Comparison of ENCODE assay signal across 8 cellular contexts in the genomic region with DNA sequence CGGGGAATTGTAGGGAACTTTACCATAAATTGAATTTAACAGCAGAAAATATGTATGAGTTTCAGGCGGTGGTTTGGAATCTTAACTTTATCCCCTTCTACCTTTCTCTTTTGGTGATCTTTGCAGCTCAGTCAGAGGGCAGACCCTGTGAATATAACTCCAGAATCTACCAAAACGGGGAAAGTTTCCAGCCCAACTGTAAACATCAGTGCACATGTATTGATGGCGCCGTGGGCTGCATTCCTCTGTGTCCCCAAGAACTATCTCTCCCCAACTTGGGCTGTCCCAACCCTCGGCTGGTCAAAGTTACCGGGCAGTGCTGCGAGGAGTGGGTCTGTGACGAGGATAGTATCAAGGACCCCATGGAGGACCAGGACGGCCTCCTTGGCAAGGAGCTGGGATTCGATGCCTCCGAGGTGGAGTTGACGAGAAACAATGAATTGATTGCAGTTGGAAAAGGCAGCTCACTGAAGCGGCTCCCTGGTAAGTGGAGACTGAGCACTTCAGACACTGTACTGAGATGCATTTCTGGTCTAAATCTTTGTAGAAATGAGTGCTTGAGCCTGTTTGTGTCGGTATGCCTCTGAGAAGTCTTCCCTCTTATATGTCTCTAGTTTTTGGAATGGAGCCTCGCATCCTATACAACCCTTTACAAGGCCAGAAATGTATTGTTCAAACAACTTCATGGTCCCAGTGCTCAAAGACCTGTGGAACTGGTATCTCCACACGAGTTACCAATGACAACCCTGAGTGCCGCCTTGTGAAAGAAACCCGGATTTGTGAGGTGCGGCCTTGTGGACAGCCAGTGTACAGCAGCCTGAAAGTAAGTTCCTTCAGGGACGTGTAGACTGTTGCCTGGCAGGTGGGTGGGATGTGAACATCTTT. TPM values are rescaled to one million over a fixed set of nuclear protein-coding genes. Genes with fewer than 3 reads are reported as not detected.
A peak's percentile ranks its signal among the peaks of the same experiment; 100 is the strongest.
DNase-seq lines count a peak whose midpoint lies in the region; ATAC-seq and TF ChIP-seq lines count a peak whose summit lies in the region.

No MANE protein-coding gene starts in this region.

- peaks cover 15% of the 10 kb centered on the region for H3K36me3 Mint-ChIP-seq in progenitor cell of endocrine pancreas (ENCODE audit: insufficient read depth)

- peaks cover 56% of the 10 kb centered on the region for H3K36me3 ChIP-seq in SJSA1
- H3K36me3 ChIP-seq in OCI-LY7 (ENCODE audit: insufficient read depth, low read length) = no peaks in the 10 kb centered on the region

- no peaks in the 10 kb centered on the region for H4K20me1 ChIP-seq in OCI-LY7 (ENCODE audit: insufficient read depth, low read length)

- H3K9me3 Mint-ChIP-seq in progenitor cell of endocrine pancreas (ENCODE audit: low read depth) = no peaks in the 10 kb centered on the region

- peaks cover 43% of the 10 kb centered on the region for H3K4me1 Mint-ChIP-seq in progenitor cell of endocrine pancreas (ENCODE audit: low read depth)

- CTCF ChIA-PET in OCI-LY7 (lab: Charles Lee; ENCODE audit: unreplicated experiment) = no interaction called here

- H3K4me3 ChIP-seq in SJSA1 (peak overlapping the region; percentile 76), fibroblast of the aortic adventitia (ENCODE audit: low read depth, low read length) (peak overlapping the region; percentile 97), OCI-LY7 (ENCODE audit: low read depth, low read length, poor library complexity, severe bottlenecking) (no peak overlapping the region)

- POLR2A ChIA-PET in OCI-LY7 (lab: Charles Lee) = no interaction called here

- H3K4me2 ChIP-seq in OCI-LY7 (ENCODE audit: low read length) = no peak overlapping the region

- intact Hi-C loops in OCI-LY7 (cut with micrococcal nuclease; ENCODE audit: unreplicated experiment) = no loop called here

- no peaks in the 10 kb centered on the region for H3K9me2 ChIP-seq in OCI-LY7 (ENCODE audit: insufficient read depth, low read length)

- H3K4me1 ChIP-seq in SJSA1 (replicated peaks) (peaks cover 29% of the 10 kb centered on the region), OCI-LY7 (ENCODE audit: insufficient read depth, low read length, poor library complexity, severe bottlenecking) (no peaks in the 10 kb centered on the region)

- peak; percentile 75 to 83 for DNase-seq in SJSA1 (ENCODE audit: low read depth in 1 of 2, low spot score in 2 of 2)
- DNase-seq in fibroblast of the aortic adventitia (ENCODE audit: low read depth) = peak; percentile 83
- no peak for DNase-seq in progenitor cell of endocrine pancreas (ENCODE audit: low spot score, unreplicated experiment)
- DNase-seq in stimulated activated CD4-positive, alpha-beta T cell treated with anti-CD3 and anti-CD28 coated beads, Interleukin-4, amount 100 ng/mL, for 24 hours = no peak
- no peak for DNase-seq in OCI-LY7 (ENCODE audit: low spot score)

- H3K27me3 Mint-ChIP-seq in progenitor cell of endocrine pancreas = peaks cover 46% of the 10 kb centered on the region

- peak overlapping the region; percentile 93 for H3K4me3 Mint-ChIP-seq in progenitor cell of endocrine pancreas (ENCODE audit: low read depth)

- H3K9me3 ChIP-seq in SJSA1 (replicated peaks) = peaks cover 14% of the 10 kb centered on the region
- H3K9me3 ChIP-seq in OCI-LY7 (ENCODE audit: low read length) = no peaks in the 10 kb centered on the region

- H2AFZ ChIP-seq in OCI-LY7 (ENCODE audit: low read length) = no peak overlapping the region

- TF ChIP-seq CTCF in GM12873 (IDR thresholded peaks at IDR 0.05; ENCODE audit: insufficient read depth, low read depth, low read length, missing control alignments) = peak; percentile 33
- TF ChIP-seq CTCF in fibroblast of the aortic adventitia (IDR thresholded peaks at IDR 0.05; ENCODE audit: insufficient read depth, low read length) = peak; percentile 47
- TF ChIP-seq CTCF in progenitor cell of endocrine pancreas (IDR thresholded peaks at IDR 0.05; ENCODE audit: unreplicated experiment) = peak; percentile 51
- TF ChIP-seq CTCF in OCI-LY7 (conservative IDR thresholded peaks at IDR 0.05; ENCODE audit: low read length) = no peak

- H3K27ac Mint-ChIP-seq in progenitor cell of endocrine pancreas = peak overlapping the region; percentile 99

- H3K27ac ChIP-seq in SJSA1 = peak overlapping the region; percentile 97
- no peak overlapping the region for H3K27ac ChIP-seq in OCI-LY7 (ENCODE audit: low read depth, low read length, poor library complexity, severe bottlenecking)

- BruUV-seq in OCI-LY7 (replicated peaks; lab: Mats Ljungman, UMichigan) = no TSS peak

- peaks cover 26% of the 10 kb centered on the region for H3K27me3 ChIP-seq in SJSA1 (replicated peaks)

- no peaks in the 10 kb centered on the region for H3K79me2 ChIP-seq in OCI-LY7 (ENCODE audit: insufficient read depth, low read depth, low read length)

- no peak for ATAC-seq in HG03025 (IDR thresholded peaks at IDR 0.05; ENCODE audit: low FRiP score, unreplicated experiment)
- no peak for ATAC-seq in HG02610 (IDR thresholded peaks at IDR 0.05; ENCODE audit: unreplicated experiment)

RNA-seq across cellular contexts. Expression of gene CCN1, which starts 1.5 kb away (rescaled TPM):
- 47.8 and 65.3 TPM in 2 replicates for total RNA-seq in SJSA1 (2014; rRNA removed; shearing (Covaris generic))
- total RNA-seq in fibroblast of the aortic adventitia (ENCODE audit: low replicate concordance) (28.0 and 29.6 TPM in 2 replicates), progenitor cell of endocrine pancreas (62.8 and 64.3 TPM in 2 replicates), OCI-LY7 (2022) (0.23 TPM in 1 of 2 replicates, not detected in the other)
- total RNA-seq in OCI-LY7 (2014; rRNA removed; shearing (Covaris generic)) = not detected in 2 replicates

Comparison
In these comparisons a context has a peak if more than half of its experiments do, and no peak if none do; other contexts are left out.
1. DNase-seq: peak in SJSA1 (2 of 2) and fibroblast of the aortic adventitia (single experiment); none in progenitor cell of endocrine pancreas (single experiment), stimulated activated CD4-positive, alpha-beta T cell treated with anti-CD3 and anti-CD28 coated beads, Interleukin-4, amount 100 ng/mL, for 24 hours (single experiment) and OCI-LY7 (single experiment).
2. RNA of gene CCN1, which starts 1.5 kb away (total RNA-seq): 47.8 to 65.3 TPM in SJSA1, 62.8 to 64.3 TPM in progenitor cell of endocrine pancreas and 28.0 to 29.6 TPM in fibroblast of the aortic adventitia; 0.23 TPM in OCI-LY7; every median in the first group is over 10 times any median in the second.